ENCODE assay signal across 21 cellular contexts in genomic region chr1:17065667-17066066, GRCh38. TPM values are rescaled to one million over a fixed set of nuclear protein-coding genes. Genes with fewer than 3 reads are reported as not detected.
"Had no signal": no experiment of that assay in that cellular context is flagged by ENCODE, and none has a peak within 500 bp of the region (broad histone marks: within the 10 kb centered on the region; RNA-seq: fewer than 3 reads in every experiment).

No MANE protein-coding gene starts in this region.

- H3K27ac Mint-ChIP-seq: activated CD4-positive, alpha-beta memory T cell treated with anti-CD3 and anti-CD28 coated beads, Interleukin-2, amount 10 ng/mL, durations not matched to agents 7 days and 5 days; activated CD4-positive, alpha-beta T cell treated with anti-CD3 and anti-CD28 coated beads, Interleukin-2, amount 10 ng/mL, durations not matched to agents 24 days and 14 days; activated naive CD8-positive, alpha-beta T cell treated with anti-CD3 and anti-CD28 coated beads, Interleukin-2, amount 50 U/mL, for 24 hours; activated T-helper 1 cell treated with anti-CD3 and anti-CD28 coated beads, Interleukin-12 subunit alpha, Interleukin-12 subunit beta, Interleukin-2, Interleukin-4 antibody, amounts not matched to agents 30 ng/mL and 10 ng/mL and 1 ng/mL, durations not matched to agents 14 hours and 24 hours and 36 hours; brain; naive thymus-derived CD4-positive, alpha-beta T cell; neural progenitor cell; progenitor cell of endocrine pancreas; T-helper 17 cell had no signal

- H3K4me1 ChIP-seq: gastroesophageal sphincter, thyroid gland had no signal

- H3K4me3 ChIP-seq: esophagus squamous epithelium, gastroesophageal sphincter, lung, neural progenitor cell, thyroid gland had no signal

- H3K9me3 ChIP-seq: thyroid gland had no signal

- H3K36me3 ChIP-seq: esophagus squamous epithelium, gastroesophageal sphincter, neural progenitor cell, thyroid gland had no signal

- H3K9ac ChIP-seq: neural progenitor cell had no signal

- DNase-seq: activated CD4-positive, alpha-beta memory T cell treated with anti-CD3 and anti-CD28 coated beads, Interleukin-2, amount 10 ng/mL, durations not matched to agents 7 days and 5 days; activated CD4-positive, alpha-beta T cell treated with anti-CD3 and anti-CD28 coated beads, Interleukin-2, amount 10 ng/mL, durations not matched to agents 24 days and 14 days; activated gamma-delta T cell; activated naive CD4-positive, alpha-beta T cell treated with anti-CD3 and anti-CD28 coated beads, Interleukin-2, amount 50 U/mL, for 16 hours; activated naive CD8-positive, alpha-beta T cell treated with anti-CD3 and anti-CD28 coated beads, Interleukin-2, amount 50 U/mL, for 24 hours; activated T-cell treated with anti-CD3 and anti-CD28 coated beads for 4 hours; esophagus squamous epithelium; islet precursor cell; naive thymus-derived CD4-positive, alpha-beta T cell; stimulated activated CD4-positive, alpha-beta T cell treated with anti-CD3 and anti-CD28 coated beads, Interleukin-12 subunit alpha, Interleukin-12 subunit beta, amount 100 ng/mL, for 4 hours; stimulated activated CD4-positive, alpha-beta T cell treated with anti-CD3 and anti-CD28 coated beads, Interleukin-4, amount 100 ng/mL, for 4 hours; stimulated activated naive CD8-positive, alpha-beta T cell treated with anti-CD3 and anti-CD28 coated beads, Interleukin-15, Interleukin-2, amounts not matched to agents 100 U/mL and 50 U/mL, for 24 hours; SW 1271; T-helper 17 cell; thyroid gland had no signal

- H3K27ac ChIP-seq: esophagus squamous epithelium, gastroesophageal sphincter, neural progenitor cell, thyroid gland had no signal

- H3K27me3 Mint-ChIP-seq: activated CD4-positive, alpha-beta T cell treated with anti-CD3 and anti-CD28 coated beads, Interleukin-2, amount 10 ng/mL, durations not matched to agents 24 days and 14 days had no signal

- H3K27me3 ChIP-seq: esophagus squamous epithelium, neural progenitor cell, thyroid gland had no signal

- H3K36me3 Mint-ChIP-seq: brain; naive thymus-derived CD4-positive, alpha-beta T cell; neural progenitor cell had no signal

- H3K4me3 Mint-ChIP-seq: activated CD4-positive, alpha-beta memory T cell treated with anti-CD3 and anti-CD28 coated beads, Interleukin-2, amount 10 ng/mL, durations not matched to agents 7 days and 5 days; activated CD4-positive, alpha-beta T cell treated with anti-CD3 and anti-CD28 coated beads, Interleukin-2, amount 10 ng/mL, durations not matched to agents 24 days and 14 days; activated naive CD8-positive, alpha-beta T cell treated with anti-CD3 and anti-CD28 coated beads, Interleukin-2, amount 50 U/mL, for 24 hours; activated T-helper 1 cell treated with anti-CD3 and anti-CD28 coated beads, Interleukin-12 subunit alpha, Interleukin-12 subunit beta, Interleukin-2, Interleukin-4 antibody, amounts not matched to agents 30 ng/mL and 10 ng/mL and 1 ng/mL, durations not matched to agents 14 hours and 24 hours and 36 hours; brain; naive thymus-derived CD4-positive, alpha-beta T cell; neural progenitor cell; T-helper 17 cell had no signal

- H3K9me3 Mint-ChIP-seq: activated CD4-positive, alpha-beta T cell treated with anti-CD3 and anti-CD28 coated beads, Interleukin-2, amount 10 ng/mL, durations not matched to agents 24 days and 14 days; activated naive CD8-positive, alpha-beta T cell treated with anti-CD3 and anti-CD28 coated beads, Interleukin-2, amount 50 U/mL, for 24 hours had no signal

- ATAC-seq: activated naive CD8-positive, alpha-beta T cell treated with anti-CD3 and anti-CD28 coated beads, Interleukin-2, amount 50 U/mL, for 24 hours; gastroesophageal sphincter; naive thymus-derived CD4-positive, alpha-beta T cell; stimulated activated naive CD8-positive, alpha-beta T cell treated with anti-CD3 and anti-CD28 coated beads, Interleukin-15, Interleukin-2, amounts not matched to agents 100 U/mL and 50 U/mL, for 24 hours; T-helper 17 cell had no signal

RNA-seq across cellular contexts. Expression of gene PADI2, which starts 53.6 kb away (rescaled TPM):
- total RNA-seq: activated CD4-positive, alpha-beta memory T cell treated with anti-CD3 and anti-CD28 coated beads, Interleukin-2, amount 10 ng/mL, durations not matched to agents 7 days and 5 days; activated T-helper 1 cell treated with anti-CD3 and anti-CD28 coated beads, Interleukin-12 subunit alpha, Interleukin-12 subunit beta, Interleukin-2, Interleukin-4 antibody, amounts not matched to agents 30 ng/mL and 10 ng/mL and 1 ng/mL, durations not matched to agents 14 hours and 24 hours and 36 hours had no signal
- polyA plus RNA-seq: naive thymus-derived CD4-positive, alpha-beta T cell had no signal
